ENCODE assay signal across 8 cellular contexts in the genomic region with DNA sequence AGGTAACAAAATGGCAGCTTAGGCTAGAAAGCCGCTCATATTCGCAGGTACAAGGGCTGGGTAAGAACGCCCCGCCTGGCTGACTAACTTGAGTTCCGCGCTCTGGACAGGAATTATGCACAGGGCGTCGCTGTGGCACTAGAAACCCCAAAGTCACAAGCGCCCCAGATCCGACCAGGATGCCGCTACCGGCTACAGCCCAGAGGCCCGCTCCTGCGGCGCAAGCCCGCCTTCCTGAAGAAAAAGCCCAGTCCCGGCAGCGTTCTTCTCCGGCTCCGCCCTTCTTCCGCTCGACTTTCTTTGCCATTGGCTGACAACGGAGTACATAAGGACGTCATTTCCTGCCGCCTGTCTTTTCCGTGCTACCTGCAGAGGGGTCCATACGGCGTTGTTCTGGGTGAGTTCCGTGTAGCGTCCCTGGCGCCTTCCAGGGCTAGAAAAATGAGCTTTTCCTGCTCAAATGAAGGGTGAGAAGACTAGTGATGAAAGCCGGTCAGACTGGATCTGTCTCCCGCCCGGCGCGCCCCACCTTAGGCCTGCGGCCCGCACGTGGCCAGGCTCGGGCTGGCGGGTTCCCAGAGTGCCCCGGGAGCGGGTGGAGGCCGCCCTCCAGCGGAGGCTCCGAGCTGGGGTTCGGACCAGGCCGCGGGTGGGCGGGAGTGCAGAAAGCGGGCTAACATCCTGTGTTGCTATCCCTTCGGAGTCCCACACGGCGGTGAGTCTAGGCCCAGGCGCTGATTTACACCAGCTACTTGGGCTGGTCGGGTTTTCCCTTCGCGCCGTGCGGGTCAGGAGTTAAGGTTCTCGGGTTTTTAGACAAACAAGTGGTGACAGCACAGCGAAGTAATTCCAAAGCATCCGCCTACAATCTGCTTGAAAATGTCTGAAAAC. TPM values are rescaled to one million over a fixed set of nuclear protein-coding genes. Genes with fewer than 3 reads are reported as not detected.
DNase-seq lines count a peak whose midpoint lies in the region; ATAC-seq and TF ChIP-seq lines count a peak whose summit lies in the region.

RPSA (plus strand) TSS at position 353 of the 891 bp plus-strand sequence. CDS start 934 bp downstream, outside the sequence.

- peak; percentile 86 for TF ChIP-seq POLR2A in breast epithelium (IDR thresholded peaks at IDR 0.05)

- H3K4me1 ChIP-seq in breast epithelium (no peaks in the 10 kb centered on the region), skeletal muscle tissue (ENCODE audit: control insufficient read depth in 3 of 3, insufficient read depth in 3 of 3, low read length in 3 of 3) (peaks cover 15 to 18% (median 17%) of the 10 kb centered on the region in 3 donors)

- no peaks in the 10 kb centered on the region for H3K27me3 ChIP-seq in breast epithelium
- no peaks in the 10 kb centered on the region for H3K27me3 ChIP-seq in skeletal muscle tissue (ENCODE audit: control insufficient read depth in 3 of 3, insufficient read depth in 3 of 3, low read length in 3 of 3)

- H3K4me3 ChIP-seq in breast epithelium (peak within 1 kb of the TSS; percentile 84 to 95 (median 94)), iPS-18c (ENCODE audit: insufficient read depth, low read depth, low read length) (peak within 1 kb of the TSS; percentile 85), skeletal muscle tissue (ENCODE audit: low read length in 3 of 3) (peak within 1 kb of the TSS; percentile 90 to 96 (median 92))

- TF ChIP-seq CTCF in VCaP (conservative IDR thresholded peaks at IDR 0.05) (peak; percentile 55), breast epithelium (IDR thresholded peaks at IDR 0.05) (peak in 1 of 3 donors; percentile 6)

- H3K36me3 ChIP-seq in breast epithelium: no peaks in the 10 kb centered on the region
- H3K36me3 ChIP-seq in skeletal muscle tissue (ENCODE audit: control insufficient read depth in 3 of 3, insufficient read depth in 3 of 3, low read length in 3 of 3): peaks cover 19 to 33% (median 26%) of the 10 kb centered on the region in 3 donors

- intact Hi-C loops in breast epithelium (cut with DNase I; ENCODE audit: low total_unique reads): no loop called here

- peak; percentile 97 for DNase-seq in AG08395 (ENCODE audit: low spot score)
- peak; percentile 79 for DNase-seq in NCI-H2196 treated with DMSO at 0.1 percent for 48 hours (lab: John Stamatoyannopoulos, UW; ENCODE audit: unreplicated experiment)
- DNase-seq in breast epithelium (ENCODE audit: low spot score in 2 of 2): peak; percentile 92 to 95

- H3K27ac ChIP-seq in VCaP: peak within 1 kb of the TSS; percentile 96
- peak within 1 kb of the TSS; percentile 85 to 91 for H3K27ac ChIP-seq in breast epithelium
- H3K27ac ChIP-seq in skeletal muscle tissue (ENCODE audit: low read depth, low read length): peak within 1 kb of the TSS; percentile 65

- H3K9me3 ChIP-seq in breast epithelium (no peaks in the 10 kb centered on the region), iPS-18c (ENCODE audit: control insufficient read depth, insufficient read depth, low read length) (no peaks in the 10 kb centered on the region), skeletal muscle tissue (ENCODE audit: control insufficient read depth in 3 of 3, low read length in 3 of 3) (no peaks in the 10 kb centered on the region)

- ATAC-seq in GM18873 (IDR thresholded peaks at IDR 0.05; ENCODE audit: low FRiP score, unreplicated experiment) (peak; percentile 92), HG03139 (IDR thresholded peaks at IDR 0.05; ENCODE audit: unreplicated experiment) (peak; percentile 92)

- H3K9ac ChIP-seq in skeletal muscle tissue (ENCODE audit: low read depth in 1 of 3, low read length in 3 of 3): peak within 1 kb of the TSS; percentile 80 to 93 (median 85)

RNA-seq across cellular contexts. Expression of gene RPSA, which starts in this region (rescaled TPM):
- 1,000 to 10,000 TPM in 2 of 3 donors, 100 to 1,000 TPM in 1; 852 to 1,731 (median 1,290) TPM for total RNA-seq in breast epithelium
- 1,387 TPM for total RNA-seq in skeletal muscle tissue

Comparison
In these comparisons a context has a peak if more than half of its experiments do, and no peak if none do; other contexts are left out.
1. Peak in every context shown above with its lines: DNase-seq, ATAC-seq, H3K4me3 ChIP-seq and H3K27ac ChIP-seq.